2 cellular contexts compared by ENCODE assay signal in genomic region chr7:101015626-101016025, GRCh38.
TF ChIP-seq lines count a peak whose summit lies in the region.

No MANE protein-coding gene starts in this region.

TF ChIP-seq in GM23338, 12 proteins besides CTCF, POLR2A, EP300 and RAD21:
- TF ChIP-seq ZNF114 (CRISPR knock-in tag; IDR thresholded peaks at IDR 0.05) (no peak), ZNF331 (CRISPR knock-in tag; IDR thresholded peaks at IDR 0.05; ENCODE audit: low read depth) (no peak), NANOG (IDR thresholded peaks at IDR 0.05; ENCODE audit: borderline replicate concordance) (no peak), ETS1 (IDR thresholded peaks at IDR 0.05) (no peak), EZH2phosphoT487 (IDR thresholded peaks at IDR 0.05; ENCODE audit: unreplicated experiment) (no peak)

TF ChIP-seq in K562, 482 proteins besides CTCF, POLR2A, EP300 and RAD21:
- no peak for TF ChIP-seq OTX1 (CRISPR knock-in tag; IDR thresholded peaks at IDR 0.05)
- no peak for TF ChIP-seq TCF7L2 (IDR thresholded peaks at IDR 0.05; ENCODE audit: low read depth, low read length)
- TF ChIP-seq MTF1 (CRISPR knock-in tag; IDR thresholded peaks at IDR 0.05; ENCODE audit: borderline replicate concordance) = no peak
- no peak for TF ChIP-seq U2AF1 (optimal IDR thresholded peaks at IDR 0.05; ENCODE audit: low read depth, low read length)
- TF ChIP-seq NUFIP1 (IDR thresholded peaks at IDR 0.05; ENCODE audit: partially characterized antibody) = no peak
- no peak for TF ChIP-seq ZNF644 (tag; IDR thresholded peaks at IDR 0.05; ENCODE audit: low read depth)
- no peak for TF ChIP-seq ZNF24 (IDR thresholded peaks at IDR 0.05)
- TF ChIP-seq SNRNP70 (optimal IDR thresholded peaks at IDR 0.05; ENCODE audit: low read depth, low read length) = no peak
- no peak for TF ChIP-seq EZH2 (IDR thresholded peaks at IDR 0.05; ENCODE audit: borderline replicate concordance, low read depth, low read length)
- TF ChIP-seq POLR2AphosphoS2 (IDR thresholded peaks at IDR 0.05; ENCODE audit: low read length) = no peak
- no peak for TF ChIP-seq BDP1 (IDR thresholded peaks at IDR 0.05; ENCODE audit: insufficient read depth, insufficient read length)
- TF ChIP-seq ZBTB7A (IDR thresholded peaks at IDR 0.05; ENCODE audit: borderline replicate concordance, control insufficient read depth, low read depth, low read length) = no peak
- TF ChIP-seq ZFP30 (CRISPR knock-in tag; IDR thresholded peaks at IDR 0.05; ENCODE audit: borderline replicate concordance) = no peak
